ENCODE assay signal across 8 cellular contexts in the genomic region with DNA sequence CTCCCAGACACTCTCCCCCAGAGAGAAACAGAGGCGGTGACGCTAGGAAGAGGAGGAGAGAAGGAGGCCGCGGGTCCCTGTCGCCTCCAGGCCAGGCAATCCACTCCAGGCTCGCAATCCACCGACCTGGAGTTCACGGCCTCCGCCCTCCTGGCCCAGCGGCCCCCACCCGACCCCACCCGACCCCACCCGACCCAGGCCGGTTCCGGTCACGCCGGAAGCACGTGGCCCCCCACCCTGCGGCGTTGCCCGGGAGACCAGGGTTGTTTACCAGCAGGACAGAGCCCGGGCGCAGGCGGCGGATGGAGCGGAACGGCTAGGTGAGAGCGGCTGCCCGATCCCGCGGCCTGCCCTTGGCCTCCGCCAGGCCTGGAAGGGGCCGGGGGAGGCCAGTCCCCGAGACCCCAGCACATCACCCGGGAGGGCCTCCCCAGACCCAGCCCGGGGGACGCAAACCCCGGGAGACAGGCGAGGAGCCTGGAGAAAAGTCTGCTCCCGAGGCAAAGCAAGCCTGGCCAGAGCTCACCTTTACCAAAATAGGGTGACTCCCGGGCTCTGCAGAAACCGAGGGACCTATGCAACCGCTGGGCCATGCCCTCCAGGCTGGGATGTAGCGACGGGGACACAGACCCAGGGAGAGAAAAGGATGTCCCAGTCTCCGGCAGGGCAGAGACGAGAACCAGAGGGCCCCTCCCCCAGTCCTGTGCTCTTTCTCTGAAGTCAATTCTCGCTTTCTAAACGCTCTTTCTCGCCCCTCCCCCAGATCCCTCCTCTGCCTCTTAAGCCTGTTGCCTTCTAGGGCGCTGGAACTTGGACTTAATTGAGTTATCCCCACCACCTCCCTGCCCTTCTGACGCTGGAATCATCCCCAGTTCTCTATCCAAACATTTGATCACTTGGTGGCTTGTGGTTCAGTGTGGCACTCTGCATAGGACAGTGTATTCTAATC. TPM values are rescaled to one million over a fixed set of nuclear protein-coding genes. Genes with fewer than 3 reads are reported as not detected.
DNase-seq lines count a peak whose midpoint lies in the region; ATAC-seq and TF ChIP-seq lines count a peak whose summit lies in the region.

A gene with protein sequence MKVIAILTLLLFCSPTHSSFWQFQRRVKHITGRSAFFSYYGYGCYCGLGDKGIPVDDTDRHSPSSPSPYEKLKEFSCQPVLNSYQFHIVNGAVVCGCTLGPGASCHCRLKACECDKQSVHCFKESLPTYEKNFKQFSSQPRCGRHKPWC (minus strand): TSS at position 685 of the 949 bp plus-strand sequence. CDS start 9,155 bp downstream, outside the sequence.
UBXN10 (plus strand) TSS at position 263 of the 949 bp plus-strand sequence. CDS start 4,466 bp downstream, outside the sequence.

- DNase-seq in Calu3 = peak; percentile 47
- DNase-seq in PC-9 = peak; percentile 53 to 80
- peak; percentile 75 for DNase-seq in islet precursor cell
- peak; percentile 89 for DNase-seq in stimulated activated CD4-positive, alpha-beta T cell treated with anti-CD3 and anti-CD28 coated beads, Interleukin-15, amount 100 ng/mL, for 24 hours
- DNase-seq in A172 (ENCODE audit: low spot score) = no peak

- H3K9me3 ChIP-seq in PC-9 (ENCODE audit: insufficient read depth, low read depth) = no peaks in the 10 kb centered on the region

- H3K27ac Mint-ChIP-seq in Calu3 (ENCODE audit: unreplicated experiment) = no peak within 1 kb of the TSS
- H3K27ac Mint-ChIP-seq in activated naive CD4-positive, alpha-beta T cell treated with anti-CD3 and anti-CD28 coated beads, Interleukin-2, amount 50 U/mL, for 24 hours = peak within 1 kb of the TSS; percentile 84

- H3K27ac ChIP-seq in PC-9 = peak within 1 kb of the TSS; percentile 65

- H3K4me1 Mint-ChIP-seq in Calu3 (ENCODE audit: low read depth, unreplicated experiment) = no peaks in the 10 kb centered on the region
- peaks cover 52% of the 10 kb centered on the region for H3K4me1 Mint-ChIP-seq in activated naive CD4-positive, alpha-beta T cell treated with anti-CD3 and anti-CD28 coated beads, Interleukin-2, amount 50 U/mL, for 24 hours

- H3K4me3 ChIP-seq in PC-9 = peak within 1 kb of the TSS; percentile 74

- no peaks in the 10 kb centered on the region for H3K9me2 ChIP-seq in PC-9 (ENCODE audit: insufficient read depth)

- TF ChIP-seq CTCF in Calu3 (IDR thresholded peaks at IDR 0.05; ENCODE audit: unreplicated experiment) = no peak
- TF ChIP-seq CTCF in PC-9 (conservative IDR thresholded peaks at IDR 0.05) = no peak

- POLR2A ChIA-PET in PC-9 (lab: Charles Lee; ENCODE audit: unreplicated experiment) = interaction anchor here (0.5 kb wide), 1 partner anchor 15 kb away, joined by 6 read pairs; no protein-coding TSS in a partner anchor

- ATAC-seq in GM18858 (IDR thresholded peaks at IDR 0.05; ENCODE audit: unreplicated experiment) (no peak), GM18511 (IDR thresholded peaks at IDR 0.05; ENCODE audit: unreplicated experiment) (no peak)

- intact Hi-C loops in Calu3 (cut with micrococcal nuclease; ENCODE audit: unreplicated experiment) = no loop called here
- intact Hi-C loops in PC-9 (cut with micrococcal nuclease; ENCODE audit: unreplicated experiment) = loop anchor here (2.0 kb wide), 1 partner anchor 33 kb away; no protein-coding TSS in a partner anchor

- peaks cover 4% of the 10 kb centered on the region for H3K36me3 Mint-ChIP-seq in Calu3 (ENCODE audit: insufficient read depth, unreplicated experiment)
- H3K36me3 Mint-ChIP-seq in activated naive CD4-positive, alpha-beta T cell treated with anti-CD3 and anti-CD28 coated beads, Interleukin-2, amount 50 U/mL, for 24 hours = no peaks in the 10 kb centered on the region

- H3K79me2 ChIP-seq in PC-9 (ENCODE audit: low read depth) = peaks cover 28% of the 10 kb centered on the region

- H3K9me3 Mint-ChIP-seq in Calu3 (ENCODE audit: low read depth, unreplicated experiment) = peaks cover 3% of the 10 kb centered on the region
- H3K9me3 Mint-ChIP-seq in activated naive CD4-positive, alpha-beta T cell treated with anti-CD3 and anti-CD28 coated beads, Interleukin-2, amount 50 U/mL, for 24 hours = no peaks in the 10 kb centered on the region

- peak within 1 kb of the TSS; percentile 77 for H2AFZ ChIP-seq in PC-9

- H3F3A ChIP-seq in PC-9 (ENCODE audit: insufficient read depth, low read depth) = peaks cover 20% of the 10 kb centered on the region; the same call in 1 of the 2 replicates

- peaks cover 6% of the 10 kb centered on the region; the same call in 1 of the 2 replicates for H3K36me3 ChIP-seq in PC-9 (ENCODE audit: low read depth)

- H4K20me1 ChIP-seq in PC-9 (ENCODE audit: insufficient read depth) = no peaks in the 10 kb centered on the region

- peak within 1 kb of the TSS; percentile 94 for H3K4me2 ChIP-seq in PC-9

- peaks cover 59% of the 10 kb centered on the region for H3K27me3 Mint-ChIP-seq in Calu3 (ENCODE audit: unreplicated experiment)
- H3K27me3 Mint-ChIP-seq in activated naive CD4-positive, alpha-beta T cell treated with anti-CD3 and anti-CD28 coated beads, Interleukin-2, amount 50 U/mL, for 24 hours = no peaks in the 10 kb centered on the region

- no peaks in the 10 kb centered on the region for H3K27me3 ChIP-seq in PC-9 (ENCODE audit: insufficient read depth, low read depth)

- CTCF ChIA-PET in Calu3 (lab: Charles Lee) = no interaction called here
- CTCF ChIA-PET in PC-9 (lab: Charles Lee) = interaction anchor here (0.8 to 1.0 kb wide), 2 partner anchors 9 to 19 kb away, joined by 3 read pairs; no protein-coding TSS in a partner anchor

- H3K4me1 ChIP-seq in PC-9 (replicated peaks; ENCODE audit: insufficient read depth) = peaks cover 54% of the 10 kb centered on the region

- BruUV-seq in Calu3 (replicated peaks; lab: Mats Ljungman, UMichigan) (no TSS peak), PC-9 (replicated peaks; lab: Mats Ljungman, UMichigan) (no TSS peak)

- peak within 1 kb of the TSS; percentile 63 for H3K4me3 Mint-ChIP-seq in Calu3 (ENCODE audit: low read depth, unreplicated experiment)
- H3K4me3 Mint-ChIP-seq in activated naive CD4-positive, alpha-beta T cell treated with anti-CD3 and anti-CD28 coated beads, Interleukin-2, amount 50 U/mL, for 24 hours = peak within 1 kb of the TSS; percentile 88

RNA-seq across cellular contexts. Expression of the first gene that starts in this region (rescaled TPM):
- total RNA-seq in Calu3 (2022) (not detected in 2 replicates), PC-9 (2021) (0.48 and 0.55 TPM in 2 replicates)
- total RNA-seq in A172 (2014; rRNA removed; shearing (Covaris generic)) = not detected in 2 replicates

RNA-seq across cellular contexts. Expression of gene UBXN10, which starts in this region (rescaled TPM):
- total RNA-seq in Calu3 (2022) = 0.33 and 0.37 TPM in 2 replicates
- total RNA-seq in PC-9 (2021) = 9.4 and 11.9 TPM in 2 replicates
- total RNA-seq in A172 (2014; rRNA removed; shearing (Covaris generic)) = not detected in 2 replicates

Comparison
In these comparisons a context has a peak if more than half of its experiments do, and no peak if none do; other contexts are left out.
1. Peak in DNase-seq in Calu3; RNA of the genes that start here not detected or under 1 TPM.